In the genomic region with DNA sequence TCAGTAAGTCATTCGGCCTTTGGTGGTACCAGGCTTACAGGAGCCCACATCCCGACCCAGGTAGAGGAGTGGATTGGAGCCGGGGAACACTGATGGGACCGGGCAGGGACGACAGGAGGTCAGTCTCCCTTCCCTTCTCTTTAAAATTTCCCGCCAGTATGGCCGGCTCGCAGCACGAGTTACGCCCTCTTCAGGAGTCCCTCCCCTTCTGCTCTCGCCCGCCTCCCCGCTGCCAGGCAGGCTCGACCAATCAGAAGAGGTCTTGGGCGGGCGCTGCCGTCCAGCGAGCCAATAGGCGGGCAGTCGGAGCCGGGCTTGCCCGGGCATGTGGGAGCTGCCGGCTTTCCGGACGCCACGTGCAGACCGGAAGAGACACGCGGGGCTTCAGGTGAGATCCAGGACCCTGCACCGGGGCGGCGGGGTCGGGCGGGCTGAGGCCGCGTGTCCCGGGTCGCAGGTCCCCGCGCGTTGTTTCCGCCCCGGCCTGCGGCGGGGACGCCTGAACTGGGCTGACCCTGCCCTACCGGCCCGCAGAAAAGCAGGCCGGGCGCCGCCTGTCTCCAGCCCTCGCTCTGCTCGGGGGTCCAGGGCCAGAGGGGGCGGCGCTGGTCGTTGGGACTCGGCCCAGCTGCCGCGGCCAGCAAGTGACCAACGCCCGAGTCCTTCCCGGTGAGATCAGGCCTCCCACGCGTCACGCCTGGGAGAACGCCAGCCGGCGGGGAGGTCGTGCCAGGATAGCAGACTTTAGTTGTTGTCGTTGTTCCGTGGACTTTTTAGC, we compare ENCODE assay signal across 8 cellular contexts. TPM values are rescaled to one million over a fixed set of nuclear protein-coding genes. Genes with fewer than 3 reads are reported as not detected.
A peak's percentile ranks its signal among the peaks of the same experiment; 100 is the strongest.
DNase-seq lines count a peak whose midpoint lies in the region; ATAC-seq and TF ChIP-seq lines count a peak whose summit lies in the region.

A gene with protein sequence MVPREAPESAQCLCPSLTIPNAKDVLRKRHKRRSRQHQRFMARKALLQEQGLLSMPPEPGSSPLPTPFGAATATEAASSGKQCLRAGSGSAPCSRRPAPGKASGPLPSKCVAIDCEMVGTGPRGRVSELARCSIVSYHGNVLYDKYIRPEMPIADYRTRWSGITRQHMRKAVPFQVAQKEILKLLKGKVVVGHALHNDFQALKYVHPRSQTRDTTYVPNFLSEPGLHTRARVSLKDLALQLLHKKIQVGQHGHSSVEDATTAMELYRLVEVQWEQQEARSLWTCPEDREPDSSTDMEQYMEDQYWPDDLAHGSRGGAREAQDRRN (plus strand): TSS at position 346 of the 778 bp plus-strand sequence. CDS start 4,870 bp downstream, outside the sequence.

- peak within 1 kb of the TSS; percentile 82 for H3K27ac ChIP-seq in CD4-positive, alpha-beta memory T cell (ENCODE audit: low read depth, low read length)
- H3K27ac ChIP-seq in dorsolateral prefrontal cortex (peak within 1 kb of the TSS in 36 of 59 donors; percentile 3 to 88 (median 54)), right lobe of liver (peak within 1 kb of the TSS; percentile 69 to 81 (median 81))

- TF ChIP-seq CTCF in dorsolateral prefrontal cortex (IDR thresholded peaks at IDR 0.05 in 54 of 56, conservative IDR thresholded peaks at IDR 0.05 in 2 of 56; ENCODE audit: low read depth in 1 of 56, partially characterized antibody in 56 of 56) (peak in 55 of 56 donors; percentile 22 to 87 (median 62)), right lobe of liver (IDR thresholded peaks at IDR 0.05) (peak in 3 of 4 donors; percentile 9 to 44 (median 23))

- CTCF ChIA-PET in CD4-positive, alpha-beta memory T cell (lab: Charles Lee; ENCODE audit: partially characterized antibody): interaction anchor here (1.2 to 2.2 kb wide), 5 partner anchors 14 to 43 kb away, joined by 4 to 24 read pairs (median 12); a partner anchor contains a TSS

- TF ChIP-seq POLR2A in right lobe of liver (IDR thresholded peaks at IDR 0.05): peak; percentile 80

- no peaks in the 10 kb centered on the region for H3K9me3 ChIP-seq in CD4-positive, alpha-beta memory T cell (ENCODE audit: control insufficient read depth in 1 of 2, low read length in 2 of 2)
- H3K9me3 ChIP-seq in right lobe of liver: no peaks in the 10 kb centered on the region

- 0% methylated on average over 12 of the region's 71 CpGs for WGBS in right lobe of liver (ENCODE audit: insufficient coverage, low coverage, low lambda C conversion rate, missing lambda C conversion rate)

- peaks cover 49% of the 10 kb centered on the region for H3K4me1 ChIP-seq in CD4-positive, alpha-beta memory T cell (ENCODE audit: insufficient read depth, low read length)
- H3K4me1 ChIP-seq in right lobe of liver: peaks cover 0 to 33% (median 5%) of the 10 kb centered on the region in 4 donors

- peak within 1 kb of the TSS; percentile 88 to 96 (median 92) for H3K4me3 Mint-ChIP-seq in CD4-positive, alpha-beta memory T cell

- POLR2A ChIA-PET in CD4-positive, alpha-beta memory T cell (lab: Charles Lee; ENCODE audit: partially characterized antibody): interaction anchor here (0.7 to 2.2 kb wide), 12 partner anchors 11 to 467 kb away, joined by 3 to 45 read pairs (median 6); a partner anchor contains a TSS

- H3K27me3 ChIP-seq in CD4-positive, alpha-beta memory T cell (ENCODE audit: insufficient read depth, low read length): no peaks in the 10 kb centered on the region
- H3K27me3 ChIP-seq in dorsolateral prefrontal cortex: no peaks in the 10 kb centered on the region
- H3K27me3 ChIP-seq in right lobe of liver: no peaks in the 10 kb centered on the region

- H3K27me3 Mint-ChIP-seq in CD4-positive, alpha-beta memory T cell: peaks cover 0 to 2% of the 10 kb centered on the region in 2 donors

- peaks cover under 1% of the 10 kb centered on the region for H3K36me3 ChIP-seq in CD4-positive, alpha-beta memory T cell (ENCODE audit: insufficient read depth, low read length)
- H3K36me3 ChIP-seq in right lobe of liver: peaks cover 0 to under 1% (median 0%) of the 10 kb centered on the region in 4 donors

- H3K4me1 Mint-ChIP-seq in CD4-positive, alpha-beta memory T cell: peaks cover 30 to 54% (median 42%) of the 10 kb centered on the region in 4 donors

- peak within 1 kb of the TSS; percentile 79 to 92 for H3K4me3 ChIP-seq in CD4-positive, alpha-beta memory T cell (ENCODE audit: low read length in 2 of 2)
- peak within 1 kb of the TSS; percentile 59 to 99 (median 91) for H3K4me3 ChIP-seq in dorsolateral prefrontal cortex
- H3K4me3 ChIP-seq in right lobe of liver: peak within 1 kb of the TSS; percentile 73 to 96 (median 93)

- intact Hi-C loops in CD4-positive, alpha-beta memory T cell (cut with micrococcal nuclease): loop anchor here (1.0 to 10.0 kb wide), 4 partner anchors 75 to 714 kb away; a partner anchor contains a TSS
- intact Hi-C loops in dorsolateral prefrontal cortex (cut with DNase I): loop anchor here (2.0 to 10.0 kb wide), 6 partner anchors 41 to 274 kb away; a partner anchor contains a TSS
- intact Hi-C loops in right lobe of liver (cut with DNase I): no loop called here

- DNase-seq in CD4-positive, alpha-beta memory T cell: peak; percentile 94 to 97 (median 95)
- DNase-seq in HK-2 (ENCODE audit: unreplicated experiment): peak; percentile 90
- DNase-seq in NCI-H82 treated with DMSO at 0.1 percent for 48 hours (lab: John Stamatoyannopoulos, UW; ENCODE audit: unreplicated experiment): peak; percentile 85
- peak; percentile 93 to 95 for DNase-seq in activated CD4-positive, alpha-beta T cell treated with anti-CD3 and anti-CD28 coated beads, Interleukin-2, amount 50 U/mL, for 48 hours
- peak; percentile 91 to 99 (median 96) for DNase-seq in dorsolateral prefrontal cortex
- peak; percentile 97 to 98 (median 97) for DNase-seq in right lobe of liver
- peak; percentile 96 for DNase-seq in stimulated activated CD4-positive, alpha-beta T cell treated with anti-CD3 and anti-CD28 coated beads, Interleukin-4, amount 100 ng/mL, for 24 hours

- H3K36me3 Mint-ChIP-seq in CD4-positive, alpha-beta memory T cell: peaks cover 0 to 12% of the 10 kb centered on the region in 2 donors

- ATAC-seq in GM19455 (IDR thresholded peaks at IDR 0.05; ENCODE audit: unreplicated experiment) (peak; percentile 88), right lobe of liver (peak; percentile 94 to 99 (median 98))

- H3K27ac Mint-ChIP-seq in CD4-positive, alpha-beta memory T cell: peak within 1 kb of the TSS; percentile 89 to 97 (median 96)

- H3K9me3 Mint-ChIP-seq in CD4-positive, alpha-beta memory T cell: no peaks in the 10 kb centered on the region

RNA-seq across cellular contexts. Expression of the gene that starts here (rescaled TPM):
- total RNA-seq in CD4-positive, alpha-beta memory T cell: 10 to 100 TPM; 54.5 to 56.8 TPM
- polyA plus RNA-seq in CD4-positive, alpha-beta memory T cell: 10 to 100 TPM; 33.2 to 35.8 TPM
- total RNA-seq in dorsolateral prefrontal cortex (10 to 100 TPM in 52 of 120 experiments, 1 to 10 TPM in 68; 3.9 to 18.5 (median 9.6) TPM), right lobe of liver (10 to 100 TPM in 2 of 6 experiments, 1 to 10 TPM in 4; 4.5 to 18.7 (median 7.3) TPM)

Comparison
In these comparisons a context has a peak if more than half of its experiments do, and no peak if none do; other contexts are left out.
1. Peak in every context shown above with its lines: DNase-seq, ATAC-seq, H3K4me3 ChIP-seq and H3K27ac ChIP-seq.
2. intact Hi-C loops: an anchor here in CD4-positive, alpha-beta memory T cell (1.0 to 10.0 kb wide) and dorsolateral prefrontal cortex (2.0 to 10.0 kb wide); none called in right lobe of liver.